10 cellular contexts compared by ENCODE assay signal in the genomic region with DNA sequence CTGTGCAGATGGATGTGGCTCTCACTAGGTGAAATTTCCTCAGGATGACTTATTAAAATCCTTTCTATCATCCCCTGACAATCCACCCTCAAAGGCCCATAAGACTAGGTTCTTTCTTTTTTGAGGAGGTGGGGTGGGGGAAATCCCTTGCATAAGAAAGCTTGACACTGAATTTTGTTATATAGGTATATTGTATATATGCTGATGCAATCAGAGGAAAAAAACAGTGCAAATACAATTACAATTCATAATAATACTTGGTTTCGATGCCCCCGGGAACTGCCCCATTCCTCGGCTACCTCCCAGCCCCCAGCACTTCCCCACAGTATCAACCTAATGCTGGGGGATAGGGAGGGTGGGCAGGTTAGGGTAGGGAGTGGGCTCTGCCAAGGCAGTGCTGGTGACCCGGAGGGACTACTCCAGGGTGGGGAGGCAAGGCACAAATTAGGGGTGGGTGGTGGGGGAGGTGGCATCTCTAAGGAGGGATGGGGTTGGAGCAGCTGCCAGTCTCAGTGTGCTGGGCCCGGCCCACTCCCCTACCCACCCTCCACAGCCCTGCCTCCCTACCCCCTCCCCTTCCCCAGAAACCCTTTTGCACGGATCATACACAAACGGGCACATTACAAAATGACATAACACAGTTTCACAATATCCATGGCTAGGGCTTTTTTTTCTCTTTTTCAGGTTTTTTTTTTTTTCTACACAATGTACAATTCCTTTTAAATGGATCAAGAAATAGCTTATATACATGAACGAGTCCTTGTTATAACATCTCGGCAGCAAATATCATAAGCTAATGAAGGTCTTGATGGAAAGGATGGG.
DNase-seq lines count a peak whose midpoint lies in the region; ATAC-seq and TF ChIP-seq lines count a peak whose summit lies in the region.
"Had no signal": no experiment of that assay in that cellular context is flagged by ENCODE, and none has a peak within 500 bp of the region (broad histone marks: within the 10 kb centered on the region; RNA-seq: fewer than 3 reads in every experiment).

No MANE protein-coding gene starts in this region.

- no peaks in the 10 kb centered on the region for H3K79me2 ChIP-seq in OCI-LY1 (ENCODE audit: insufficient read depth, low read length)

- peaks cover 33% of the 10 kb centered on the region for H3K36me3 Mint-ChIP-seq in T-helper 1 cell treated with Interleukin-12 subunit alpha and Interleukin-12 subunit beta and Interleukin-4 antibody, amounts not matched to agents 30 μg/mL and 1 μg/mL, for 36 hours (ENCODE audit: low read depth)
- peaks cover 76% of the 10 kb centered on the region for H3K36me3 Mint-ChIP-seq in dendritic cell treated with granulocyte-macrophage colony-stimulating factor and Interleukin-4, amounts not matched to agents 40 ng/mL and 50 ng/mL, for 4 days (ENCODE audit: low read depth)
- peaks cover 39 to 50% of the 10 kb centered on the region in 2 donors for H3K36me3 Mint-ChIP-seq in stimulated activated naive B cell treated with anti-CD40 and anti-IgM and Interleukin-4, amounts not matched to agents 10 μg/mL and 1 μg/mL and 100 μg/mL, for 72 hours

- no peaks in the 10 kb centered on the region for H4K20me1 ChIP-seq in OCI-LY1 (ENCODE audit: insufficient read depth, low read length)

- H3K27ac ChIP-seq in OCI-LY1 (ENCODE audit: low read depth, low read length, poor library complexity, severe bottlenecking) = peak overlapping the region; percentile 97
- H3K27ac ChIP-seq: uterus had no signal

- intact Hi-C loops in dendritic cell treated with granulocyte-macrophage colony-stimulating factor and Interleukin-4, amounts not matched to agents 40 ng/mL and 50 ng/mL, for 4 days (cut with micrococcal nuclease) = loop anchor here (2.0 to 10.0 kb wide), 2 partner anchors 15 to 119 kb away; a partner anchor contains a TSS

- H3K4me3 ChIP-seq in OCI-LY1 (ENCODE audit: low read depth, low read length, poor library complexity, severe bottlenecking) = no peak overlapping the region
- H3K4me3 ChIP-seq: uterus had no signal

- no peaks in the 10 kb centered on the region for H3K9me3 ChIP-seq in OCI-LY1 (ENCODE audit: low read length)
- H3K9me3 ChIP-seq: uterus had no signal

- H3F3A ChIP-seq in OCI-LY1 (ENCODE audit: insufficient read depth, low read length) = peaks cover 5% of the 10 kb centered on the region

- H3K4me1 Mint-ChIP-seq in T-helper 1 cell treated with Interleukin-12 subunit alpha and Interleukin-12 subunit beta and Interleukin-4 antibody, amounts not matched to agents 30 μg/mL and 1 μg/mL, for 36 hours (ENCODE audit: low read depth) = peaks cover 21% of the 10 kb centered on the region
- peaks cover 65% of the 10 kb centered on the region for H3K4me1 Mint-ChIP-seq in dendritic cell treated with granulocyte-macrophage colony-stimulating factor and Interleukin-4, amounts not matched to agents 40 ng/mL and 50 ng/mL, for 4 days (ENCODE audit: low read depth)
- H3K4me1 Mint-ChIP-seq in stimulated activated naive B cell treated with anti-CD40 and anti-IgM and Interleukin-4, amounts not matched to agents 10 μg/mL and 1 μg/mL and 100 μg/mL, for 72 hours = peaks cover 38 to 63% of the 10 kb centered on the region in 2 donors

- H3K27me3 Mint-ChIP-seq in T-helper 1 cell treated with Interleukin-12 subunit alpha and Interleukin-12 subunit beta and Interleukin-4 antibody, amounts not matched to agents 30 μg/mL and 1 μg/mL, for 36 hours (ENCODE audit: low read depth) = no peaks in the 10 kb centered on the region
- peaks cover 1% of the 10 kb centered on the region for H3K27me3 Mint-ChIP-seq in dendritic cell treated with granulocyte-macrophage colony-stimulating factor and Interleukin-4, amounts not matched to agents 40 ng/mL and 50 ng/mL, for 4 days
- no peaks in the 10 kb centered on the region for H3K27me3 Mint-ChIP-seq in stimulated activated naive B cell treated with anti-CD40 and anti-IgM and Interleukin-4, amounts not matched to agents 10 μg/mL and 1 μg/mL and 100 μg/mL, for 72 hours

- no peak overlapping the region for H3K4me3 Mint-ChIP-seq in T-helper 1 cell treated with Interleukin-12 subunit alpha and Interleukin-12 subunit beta and Interleukin-4 antibody, amounts not matched to agents 30 μg/mL and 1 μg/mL, for 36 hours
- no peak overlapping the region for H3K4me3 Mint-ChIP-seq in dendritic cell treated with granulocyte-macrophage colony-stimulating factor and Interleukin-4, amounts not matched to agents 40 ng/mL and 50 ng/mL, for 4 days
- H3K4me3 Mint-ChIP-seq in stimulated activated naive B cell treated with anti-CD40 and anti-IgM and Interleukin-4, amounts not matched to agents 10 μg/mL and 1 μg/mL and 100 μg/mL, for 72 hours = peak overlapping the region; percentile 36 to 49

- peak overlapping the region; percentile 57 for H3K4me2 ChIP-seq in OCI-LY1 (ENCODE audit: low read length)

- peak overlapping the region; percentile 88 for H3K27ac Mint-ChIP-seq in T-helper 1 cell treated with Interleukin-12 subunit alpha and Interleukin-12 subunit beta and Interleukin-4 antibody, amounts not matched to agents 30 μg/mL and 1 μg/mL, for 36 hours
- H3K27ac Mint-ChIP-seq in dendritic cell treated with granulocyte-macrophage colony-stimulating factor and Interleukin-4, amounts not matched to agents 40 ng/mL and 50 ng/mL, for 4 days = peak overlapping the region; percentile 76
- peak overlapping the region; percentile 93 for H3K27ac Mint-ChIP-seq in stimulated activated naive B cell treated with anti-CD40 and anti-IgM and Interleukin-4, amounts not matched to agents 10 μg/mL and 1 μg/mL and 100 μg/mL, for 72 hours

- peaks cover 33% of the 10 kb centered on the region; the same call in 1 of the 2 replicates for H3K36me3 ChIP-seq in OCI-LY1 (ENCODE audit: insufficient read depth, low read length)
- H3K36me3 ChIP-seq: uterus had no signal

- peak overlapping the region; percentile 43 for H3K9ac ChIP-seq in OCI-LY1 (ENCODE audit: low read length)

- DNase-seq in T-helper 1 cell (no peak), NCI-H1436 treated with DMSO at 0.1 percent for 48 hours (lab: John Stamatoyannopoulos, UW) (no peak), foreskin melanocyte (no peak), cerebellar cortex (ENCODE audit: low spot score) (no peak)
- DNase-seq in stimulated activated naive B cell treated with anti-CD40 and anti-IgM and Interleukin-4, amounts not matched to agents 10 μg/mL and 1 μg/mL and 100 μg/mL, for 72 hours = no peak
- DNase-seq: NCI-H1417, uterus had no signal

- no peaks in the 10 kb centered on the region for H3K9me2 ChIP-seq in OCI-LY1 (ENCODE audit: low read depth, low read length)

- no peaks in the 10 kb centered on the region for H3K27me3 ChIP-seq in OCI-LY1 (ENCODE audit: insufficient read depth, low read length)
- H3K27me3 ChIP-seq: uterus had no signal

- H3K9me3 Mint-ChIP-seq in T-helper 1 cell treated with Interleukin-12 subunit alpha and Interleukin-12 subunit beta and Interleukin-4 antibody, amounts not matched to agents 30 μg/mL and 1 μg/mL, for 36 hours = no peaks in the 10 kb centered on the region
- H3K9me3 Mint-ChIP-seq in dendritic cell treated with granulocyte-macrophage colony-stimulating factor and Interleukin-4, amounts not matched to agents 40 ng/mL and 50 ng/mL, for 4 days = no peaks in the 10 kb centered on the region
- H3K9me3 Mint-ChIP-seq in stimulated activated naive B cell treated with anti-CD40 and anti-IgM and Interleukin-4, amounts not matched to agents 10 μg/mL and 1 μg/mL and 100 μg/mL, for 72 hours = no peaks in the 10 kb centered on the region

- peak; percentile 35 to 39 for ATAC-seq in stimulated activated naive B cell treated with anti-CD40 and anti-IgM and Interleukin-4, amounts not matched to agents 10 μg/mL and 1 μg/mL and 100 μg/mL, for 72 hours (replicated peaks)

- H2AFZ ChIP-seq in OCI-LY1 (ENCODE audit: low read length) = no peak overlapping the region

- H3K4me1 ChIP-seq in OCI-LY1 (ENCODE audit: insufficient read depth, low read length, severe bottlenecking) = peaks cover 35% of the 10 kb centered on the region
- H3K4me1 ChIP-seq: uterus had no signal

- no peak for TF ChIP-seq CTCF in OCI-LY1 (IDR thresholded peaks at IDR 0.05; ENCODE audit: low read length)

Comparison
In these comparisons a context has a peak if more than half of its experiments do, and no peak if none do; other contexts are left out.
1. H3K4me3 Mint-ChIP-seq: peak in stimulated activated naive B cell treated with anti-CD40 and anti-IgM and Interleukin-4, amounts not matched to agents 10 μg/mL and 1 μg/mL and 100 μg/mL, for 72 hours (2 of 2); none in T-helper 1 cell treated with Interleukin-12 subunit alpha and Interleukin-12 subunit beta and Interleukin-4 antibody, amounts not matched to agents 30 μg/mL and 1 μg/mL, for 36 hours (single experiment) and dendritic cell treated with granulocyte-macrophage colony-stimulating factor and Interleukin-4, amounts not matched to agents 40 ng/mL and 50 ng/mL, for 4 days (single experiment).
2. Peak in every context shown above with its lines, with median percentiles within 50 percentile points of each other: H3K27ac Mint-ChIP-seq.